Comparison of ENCODE assay signal across 12 cellular contexts in genomic region chr10:22620929-22621328, GRCh38.
DNase-seq lines count a peak whose midpoint lies in the region; ATAC-seq and TF ChIP-seq lines count a peak whose summit lies in the region.
"Had no signal": no experiment of that assay in that cellular context is flagged by ENCODE, and none has a peak within 500 bp of the region (broad histone marks: within the 10 kb centered on the region; RNA-seq: fewer than 3 reads in every experiment).

No MANE protein-coding gene starts in this region.

- no peaks in the 10 kb centered on the region for H3K36me3 Mint-ChIP-seq in MCF 10A (ENCODE audit: insufficient read depth, unreplicated experiment)
- H3K36me3 Mint-ChIP-seq in naive B cell: peaks cover 0 to 8% of the 10 kb centered on the region in 2 donors

- H3K9me3 ChIP-seq in PC-3 (ENCODE audit: low read length): no peaks in the 10 kb centered on the region
- H3K9me3 ChIP-seq: neutrophil had no signal

- H3K27me3 Mint-ChIP-seq in MCF 10A (ENCODE audit: insufficient read depth, unreplicated experiment): no peaks in the 10 kb centered on the region
- H3K27me3 Mint-ChIP-seq in naive B cell: no peaks in the 10 kb centered on the region

- CTCF ChIA-PET in PC-3 (lab: Charles Lee): no interaction called here
- CTCF ChIA-PET in MCF 10A (lab: Yijun Ruan, JAX): interaction anchor here (1.5 to 1.8 kb wide), 2 partner anchors 10 to 12 kb away, joined by 5 read pairs; no protein-coding TSS in a partner anchor

- H3K9me3 Mint-ChIP-seq in MCF 10A (ENCODE audit: unreplicated experiment) (no peaks in the 10 kb centered on the region), naive B cell (peaks cover 0 to 4% (median 0%) of the 10 kb centered on the region in 7 donors)

- H3K27me3 ChIP-seq in ACC112 (ENCODE audit: insufficient read depth, low read length) (no peaks in the 10 kb centered on the region), PC-3 (ENCODE audit: low read length) (no peaks in the 10 kb centered on the region)
- H3K27me3 ChIP-seq: neutrophil had no signal

- no TSS peak for BruUV-seq in PC-3 (replicated peaks; lab: Mats Ljungman, UMichigan)
- BruUV-seq in MCF 10A (replicated peaks; lab: Mats Ljungman, UMichigan): no TSS peak

- peak overlapping the region; percentile 91 for H3K27ac ChIP-seq in ACC112 (ENCODE audit: low read depth, low read length)
- peak overlapping the region; percentile 97 for H3K27ac ChIP-seq in PC-3 (ENCODE audit: low read length)
- H3K27ac ChIP-seq: neutrophil had no signal

- H3K4me3 Mint-ChIP-seq in MCF 10A (ENCODE audit: unreplicated experiment) (peak overlapping the region; percentile 15), naive B cell (no peak overlapping the region)

- POLR2A ChIA-PET in PC-3 (lab: Charles Lee; ENCODE audit: unreplicated experiment): no interaction called here
- POLR2A ChIA-PET in MCF 10A (lab: Yijun Ruan, JAX): interaction anchor here (0.9 to 3.6 kb wide), 10 partner anchors 10 to 391 kb away, joined by 3 to 19 read pairs (median 5); partner anchors contain the start of gene PIP4K2A

- no peaks in the 10 kb centered on the region for H3F3A ChIP-seq in PC-3 (ENCODE audit: low read length, unreplicated experiment)

- no peaks in the 10 kb centered on the region for H4K20me1 ChIP-seq in PC-3 (ENCODE audit: low read length)

- DNase-seq in PC-3 (no peak), MCF 10A (ENCODE audit: unreplicated experiment) (no peak), naive B cell (no peak), NCI-H226 (no peak), cerebellar nuclear complex (lab: John Stamatoyannopoulos, UW) (no peak), germinal center (ENCODE audit: low spot score) (no peak), cerebellum (ENCODE audit: low spot score) (no peak)
- DNase-seq: activated gamma-delta T cell treated with Interleukin-2 at 50 U/mL for 16 hours; KBM-7; stimulated activated naive CD4-positive, alpha-beta T cell treated with Interleukin-2 at 50 U/mL for 16 hours had no signal

- peak overlapping the region; percentile 68 for H3K4me2 ChIP-seq in PC-3 (ENCODE audit: low read length)

- H3K4me3 ChIP-seq in ACC112 (ENCODE audit: low read depth, low read length) (peak overlapping the region; percentile 28; the same call in 1 of the 2 replicates), PC-3 (ENCODE audit: low read length) (peak overlapping the region; percentile 20; the same call in 1 of the 2 replicates)

- peak overlapping the region; percentile 96 for H3K27ac Mint-ChIP-seq in MCF 10A (ENCODE audit: low read depth, unreplicated experiment)
- peak overlapping the region in 4 of 6 donors; percentile 3 to 84 (median 20) for H3K27ac Mint-ChIP-seq in naive B cell

- H3K4me1 ChIP-seq in ACC112 (ENCODE audit: control insufficient read depth, insufficient read depth, low read length, unreplicated experiment): peaks cover 74% of the 10 kb centered on the region
- H3K4me1 ChIP-seq in PC-3 (ENCODE audit: insufficient read depth, low read length): peaks cover 94% of the 10 kb centered on the region

- H2AFZ ChIP-seq in ACC112 (ENCODE audit: low read length, unreplicated experiment) (no peak overlapping the region), PC-3 (ENCODE audit: low read length) (no peak overlapping the region)

- no peak for ATAC-seq in PC-3
- no peak for ATAC-seq in naive B cell (ENCODE audit: low read depth in 2 of 2)

- TF ChIP-seq CTCF in PC-3 (conservative IDR thresholded peaks at IDR 0.05; ENCODE audit: low read depth, low read length) (no peak), MCF 10A (IDR thresholded peaks at IDR 0.05; ENCODE audit: unreplicated experiment) (no peak)

- intact Hi-C loops in PC-3 (cut with micrococcal nuclease): loop anchor here (1.0 to 5.0 kb wide), 5 partner anchors 22 to 299 kb away; partner anchors contain the start of gene BMI1
- intact Hi-C loops in MCF 10A (cut with micrococcal nuclease): loop anchor here (1.0 to 5.0 kb wide), 3 partner anchors 61 to 196 kb away; partner anchors contain the start of gene PIP4K2A

- H3K9me2 ChIP-seq in PC-3 (replicated peaks; ENCODE audit: low read length): no peaks in the 10 kb centered on the region

- peaks cover 58% of the 10 kb centered on the region for H3K79me2 ChIP-seq in ACC112 (ENCODE audit: control insufficient read depth, insufficient read depth, low read length, unreplicated experiment)
- H3K79me2 ChIP-seq in PC-3 (ENCODE audit: low read length): peaks cover 77% of the 10 kb centered on the region

- H3K36me3 ChIP-seq in ACC112 (ENCODE audit: insufficient read depth, low read length): no peaks in the 10 kb centered on the region
- H3K36me3 ChIP-seq in PC-3 (ENCODE audit: low read depth, low read length): no peaks in the 10 kb centered on the region
- H3K36me3 ChIP-seq: neutrophil had no signal

- peak overlapping the region; percentile 64 for H3K9ac ChIP-seq in PC-3 (ENCODE audit: low read length)

- peaks cover 50% of the 10 kb centered on the region for H3K4me1 Mint-ChIP-seq in MCF 10A (ENCODE audit: insufficient read depth, unreplicated experiment)
- H3K4me1 Mint-ChIP-seq in naive B cell: peaks cover 44 to 82% (median 64%) of the 10 kb centered on the region in 3 donors
